Comparison of ENCODE assay signal across 20 cellular contexts in the genomic region with DNA sequence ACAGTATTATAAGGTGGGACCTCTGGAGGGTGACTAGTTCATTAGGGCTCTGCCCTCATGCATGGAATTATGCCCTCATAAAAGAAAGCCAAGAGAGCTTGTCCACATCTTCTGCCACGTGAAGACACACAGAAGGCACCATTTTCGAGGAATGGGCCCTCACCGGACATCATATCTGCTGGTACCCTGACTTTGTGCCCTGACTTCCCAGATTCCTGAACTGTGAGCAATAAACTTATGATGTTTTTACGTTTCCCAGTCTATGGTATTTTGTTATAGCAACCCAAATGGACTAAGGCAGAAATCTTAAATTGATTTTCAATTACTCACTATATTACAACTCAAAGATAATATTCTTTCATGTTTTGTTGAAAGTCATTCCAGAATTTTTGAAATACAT.
DNase-seq lines count a peak whose midpoint lies in the region; ATAC-seq and TF ChIP-seq lines count a peak whose summit lies in the region.
"Had no signal": no experiment of that assay in that cellular context is flagged by ENCODE, and none has a peak within 500 bp of the region (broad histone marks: within the 10 kb centered on the region; RNA-seq: fewer than 3 reads in every experiment).

No MANE protein-coding gene starts in this region.

- no peak overlapping the region for H2AFZ ChIP-seq in SK-N-SH (ENCODE audit: low read depth)
- no peak overlapping the region for H2AFZ ChIP-seq in trophoblast cell (ENCODE audit: insufficient read depth, low read length, poor library complexity)
- H2AFZ ChIP-seq: GM23248 had no signal

- TF ChIP-seq RAD21 in SK-N-SH (IDR thresholded peaks at IDR 0.05; ENCODE audit: low read length) = no peak

- H4K12ac ChIP-seq in trophoblast cell (ENCODE audit: low read depth, low read length) = no peak overlapping the region

- intact Hi-C loops in right lobe of liver (cut with DNase I) = no loop called here

- 0 out of 4 replicates have a peak, but pooled peaks of 1 of the 2 experiments have one; percentile 15 for TF ChIP-seq EP300 in SK-N-SH (IDR thresholded peaks at IDR 0.05; ENCODE audit: borderline replicate concordance in 1 of 2, low read depth in 1 of 2, low read length in 1 of 2)

- H3K18ac ChIP-seq in trophoblast cell (ENCODE audit: low read length) = no peak overlapping the region

- H3K4me1 ChIP-seq in SK-N-SH (ENCODE audit: control insufficient read depth in 1 of 2, insufficient read depth in 2 of 2, low read depth in 1 of 2, low read length in 1 of 2) = peaks cover 0 to 16% of the 10 kb centered on the region in 2 experiments; a peak in 1 of 4 replicates
- no peaks in the 10 kb centered on the region for H3K4me1 ChIP-seq in trophoblast cell (ENCODE audit: control insufficient read depth in 1 of 2, insufficient read depth in 2 of 2, low read length in 2 of 2)
- H3K4me1 ChIP-seq in right lobe of liver = no peaks in the 10 kb centered on the region
- H3K4me1 ChIP-seq: BLaER1 had no signal

- H3K79me2 ChIP-seq in SK-N-SH (ENCODE audit: insufficient read depth) = no peaks in the 10 kb centered on the region
- H3K79me2 ChIP-seq in trophoblast cell (ENCODE audit: control insufficient read depth, insufficient read depth, low read length, poor library complexity) = no peaks in the 10 kb centered on the region

- CTCF ChIA-PET in SK-N-SH (lab: Yijun Ruan, JAX) = interaction anchor here (0.8 kb wide), 1 partner anchor 17 kb away, joined by 3 read pairs; no protein-coding TSS in a partner anchor

- H3K36me3 ChIP-seq in SK-N-SH (replicated peaks in 1 of 2; ENCODE audit: control insufficient read depth in 1 of 2, insufficient read depth in 2 of 2, low read length in 1 of 2) = no peaks in the 10 kb centered on the region
- no peaks in the 10 kb centered on the region for H3K36me3 ChIP-seq in brain microvascular endothelial cell (replicated peaks)
- H3K36me3 ChIP-seq in trophoblast cell (ENCODE audit: control insufficient read depth in 1 of 2, insufficient read depth in 2 of 2, low read length in 2 of 2) = no peaks in the 10 kb centered on the region
- H3K36me3 ChIP-seq in right lobe of liver = no peaks in the 10 kb centered on the region
- H3K36me3 ChIP-seq: BLaER1 had no signal

- H3K4me3 Mint-ChIP-seq in effector memory CD8-positive, alpha-beta T cell = no peak overlapping the region
- H3K4me3 Mint-ChIP-seq: CD14-positive monocyte; CD4-positive, alpha-beta memory T cell; HFFc6 had no signal

- no peak overlapping the region for H2BK12ac ChIP-seq in trophoblast cell (ENCODE audit: low read length)

- no peaks in the 10 kb centered on the region for H3K4me1 Mint-ChIP-seq in effector memory CD8-positive, alpha-beta T cell (ENCODE audit: low read depth in 2 of 2)
- H3K4me1 Mint-ChIP-seq: CD14-positive monocyte; CD4-positive, alpha-beta memory T cell had no signal

- peaks cover 13% of the 10 kb centered on the region for H3F3A ChIP-seq in SK-N-SH (replicated peaks; ENCODE audit: insufficient read depth)

- H3K27ac Mint-ChIP-seq in effector memory CD8-positive, alpha-beta T cell = no peak overlapping the region
- H3K27ac Mint-ChIP-seq: CD14-positive monocyte; CD4-positive, alpha-beta memory T cell; HFFc6 had no signal

- H4K20me1 ChIP-seq in SK-N-SH (ENCODE audit: insufficient read depth) = no peaks in the 10 kb centered on the region
- H4K20me1 ChIP-seq: BLaER1 had no signal

- no peak overlapping the region for H4K91ac ChIP-seq in trophoblast cell (ENCODE audit: low read depth, low read length)

- 0 out of 2 replicates have a peak, but pooled peaks cover 5% of the 10 kb centered on the region for H3K9me3 ChIP-seq in SK-N-SH
- H3K9me3 ChIP-seq in trophoblast cell (ENCODE audit: insufficient read depth, low read depth, low read length) = no peaks in the 10 kb centered on the region
- no peaks in the 10 kb centered on the region for H3K9me3 ChIP-seq in right lobe of liver
- H3K9me3 ChIP-seq: BLaER1 had no signal

- no peak overlapping the region for H2BK120ac ChIP-seq in trophoblast cell (ENCODE audit: insufficient read depth, low read length, poor library complexity)

- no peaks in the 10 kb centered on the region for H3K27me3 ChIP-seq in SK-N-SH (ENCODE audit: insufficient read depth)
- H3K27me3 ChIP-seq in brain microvascular endothelial cell (replicated peaks) = no peaks in the 10 kb centered on the region
- no peaks in the 10 kb centered on the region for H3K27me3 ChIP-seq in trophoblast cell (ENCODE audit: insufficient read depth, low read length)
- H3K27me3 ChIP-seq in right lobe of liver = no peaks in the 10 kb centered on the region
- H3K27me3 ChIP-seq: BLaER1 had no signal

- 80% methylated on average over 4 of the region's 4 CpGs for WGBS in SK-N-SH (ENCODE audit: low lambda C conversion rate)
- WGBS in trophoblast cell (ENCODE audit: extremely low coverage, insufficient coverage, insufficient read length) = no CpG with 5 or more reads among the region's 4 CpGs
- WGBS in right lobe of liver (ENCODE audit: insufficient coverage, low coverage, low lambda C conversion rate, missing lambda C conversion rate) = 46% methylated on average over 4 of the region's 4 CpGs

- no peaks in the 10 kb centered on the region for H3K79me1 ChIP-seq in trophoblast cell (ENCODE audit: low read length)

- no peak overlapping the region for H2AK5ac ChIP-seq in trophoblast cell (ENCODE audit: low read length)

- POLR2A ChIA-PET in SK-N-SH (lab: Yijun Ruan, JAX) = no interaction called here

- H3K4me2 ChIP-seq in SK-N-SH (no peak overlapping the region), trophoblast cell (ENCODE audit: low read length) (no peak overlapping the region)
- H3K4me2 ChIP-seq: A549, BLaER1, KMS-11 had no signal

- H3K4me3 ChIP-seq in SK-N-SH (ENCODE audit: low read depth in 2 of 2, low read length in 1 of 2) (no peak overlapping the region), brain microvascular endothelial cell (ENCODE audit: low read depth, low read length) (no peak overlapping the region), trophoblast cell (ENCODE audit: low read depth, low read length) (no peak overlapping the region), right lobe of liver (no peak overlapping the region)
- H3K4me3 ChIP-seq: A549, BLaER1, GM23248 had no signal

- H3K14ac ChIP-seq in trophoblast cell (ENCODE audit: low read length) = no peak overlapping the region

- H3K23ac ChIP-seq in trophoblast cell (ENCODE audit: low read length) = no peak overlapping the region

- no peaks in the 10 kb centered on the region for H3K27me3 Mint-ChIP-seq in effector memory CD8-positive, alpha-beta T cell
- H3K27me3 Mint-ChIP-seq: CD4-positive, alpha-beta memory T cell had no signal

- TF ChIP-seq POLR2A in right lobe of liver (IDR thresholded peaks at IDR 0.05) = no peak

- H3K9ac ChIP-seq in SK-N-SH = no peak overlapping the region
- no peak overlapping the region for H3K9ac ChIP-seq in trophoblast cell (ENCODE audit: low read length)
- H3K9ac ChIP-seq: BLaER1, GM23248, KMS-11 had no signal

- H4K8ac ChIP-seq in trophoblast cell (ENCODE audit: low read depth, low read length) = no peak overlapping the region

- H3K9me3 Mint-ChIP-seq in effector memory CD8-positive, alpha-beta T cell = peaks cover 9 to 12% of the 10 kb centered on the region in 2 donors
- H3K9me3 Mint-ChIP-seq: HFFc6 had no signal

- in situ Hi-C loops in brain microvascular endothelial cell (cut with HindIII; ENCODE audit: low pct_ligation_motif_present, low sequenced_read_pairs) = loop anchor here (25.0 kb wide), 1 partner anchor 103 kb away; no protein-coding TSS in a partner anchor

- ATAC-seq in SK-N-SH treated with all-trans-retinoic acid at 6 μM for 48 hours (peak; percentile 32; the same call in 2 of the 3 replicates), right lobe of liver (no peak)
- no peak for ATAC-seq in effector memory CD8-positive, alpha-beta T cell (replicated peaks)
- ATAC-seq: A549, HCT116, HepG2 had no signal

- H3K27ac ChIP-seq in SK-N-SH (ENCODE audit: low read depth in 2 of 2, low read length in 1 of 2) (peak overlapping the region in 1 of 2 experiments; percentile 47; a peak in 2 of 4 replicates), brain microvascular endothelial cell (no peak overlapping the region), trophoblast cell (ENCODE audit: low read depth, low read length) (no peak overlapping the region), right lobe of liver (no peak overlapping the region)
- H3K27ac ChIP-seq: 22Rv1, BLaER1, GM23248, KMS-11 had no signal

- H3K36me3 Mint-ChIP-seq in effector memory CD8-positive, alpha-beta T cell (ENCODE audit: insufficient read depth) = no peaks in the 10 kb centered on the region
- H3K36me3 Mint-ChIP-seq: CD14-positive monocyte; CD4-positive, alpha-beta memory T cell had no signal

- H2BK5ac ChIP-seq in trophoblast cell (ENCODE audit: low read depth, low read length, poor library complexity) = no peak overlapping the region

- H3K9me2 ChIP-seq in SK-N-SH = no peaks in the 10 kb centered on the region

- DNase-seq in SK-N-SH (no peak), brain microvascular endothelial cell (peak; percentile 32), trophoblast cell (peak; percentile 91 to 97), right lobe of liver (no peak)
- DNase-seq in effector memory CD8-positive, alpha-beta T cell = no peak
- DNase-seq in activated T-cell treated with anti-CD3 and anti-CD28 coated beads, Interleukin-2, amount 50 U/mL, for 48 hours = no peak
- DNase-seq: CD4-positive, alpha-beta memory T cell; DMS153; DMS79; GM23248; H7; HFFc6 had no signal

- no peak overlapping the region for H3K4ac ChIP-seq in trophoblast cell (ENCODE audit: low read depth, low read length)

- TF ChIP-seq CTCF in SK-N-SH (IDR thresholded peaks at IDR 0.05) = no peak
- TF ChIP-seq CTCF in brain microvascular endothelial cell (IDR thresholded peaks at IDR 0.05; ENCODE audit: low read depth, low read length, missing control alignments) = no peak
- no peak for TF ChIP-seq CTCF in right lobe of liver (IDR thresholded peaks at IDR 0.05)

TF ChIP-seq in SK-N-SH treated with all-trans-retinoic acid at 6 μM for 48 hours, 23 proteins besides CTCF, POLR2A, EP300 and RAD21 (continues in another document):
- TF ChIP-seq OSR1 (CRISPR knock-in tag; IDR thresholded peaks at IDR 0.05) (no peak), ZFP3 (CRISPR knock-in tag; IDR thresholded peaks at IDR 0.05) (no peak), RARB (CRISPR knock-in tag; IDR thresholded peaks at IDR 0.05) (no peak)

TF ChIP-seq in SK-N-SH, 30 proteins besides CTCF, POLR2A, EP300 and RAD21:
- TF ChIP-seq TCF12 (IDR thresholded peaks at IDR 0.05) (no peak), MXI1 (IDR thresholded peaks at IDR 0.05; ENCODE audit: low read depth, low read length) (no peak)
TF ChIP-seq in SK-N-SH: peak in this region for 0.

Comparison
In these comparisons a context has a peak if more than half of its experiments do, and no peak if none do; other contexts are left out.
1. DNase-seq: peak in brain microvascular endothelial cell (single experiment) and trophoblast cell (2 of 2); none in SK-N-SH (single experiment), effector memory CD8-positive, alpha-beta T cell (0 of 3), right lobe of liver (0 of 3) and activated T-cell treated with anti-CD3 and anti-CD28 coated beads, Interleukin-2, amount 50 U/mL, for 48 hours (0 of 2).